ENCODE assay signal across 15 cellular contexts in the genomic region with DNA sequence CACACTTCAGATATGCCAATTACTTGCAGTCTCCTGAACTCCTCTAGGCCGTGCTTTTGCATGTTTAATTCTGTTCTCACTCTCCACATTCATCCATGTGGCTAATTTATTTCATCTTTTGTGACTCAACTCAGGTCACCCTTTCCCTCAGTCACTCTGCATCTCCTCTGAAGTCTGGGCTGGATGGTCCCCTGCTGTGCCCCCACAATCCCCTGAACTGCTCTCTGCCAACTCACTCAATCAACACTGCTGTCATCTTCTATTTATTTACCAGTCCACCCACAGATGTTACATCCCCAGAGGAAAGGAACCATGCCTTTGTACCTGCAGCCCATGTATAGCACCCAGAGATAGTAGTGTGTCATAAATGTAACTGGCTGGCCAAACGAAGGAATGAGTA.
A peak's percentile ranks its signal among the peaks of the same experiment; 100 is the strongest.
DNase-seq lines count a peak whose midpoint lies in the region; ATAC-seq and TF ChIP-seq lines count a peak whose summit lies in the region.
"Had no signal": no experiment of that assay in that cellular context is flagged by ENCODE, and none has a peak within 500 bp of the region (broad histone marks: within the 10 kb centered on the region; RNA-seq: fewer than 3 reads in every experiment).

No MANE protein-coding gene starts in this region.

- 29 to 42% methylated on average over 2 of the region's 2 CpGs for WGBS in tibial nerve, 2 donors

- ATAC-seq in HG02759 (IDR thresholded peaks at IDR 0.05; ENCODE audit: unreplicated experiment) = no peak
- ATAC-seq: A549, Panc1 had no signal

- no peak overlapping the region for H3K27ac ChIP-seq in tibial nerve
- H3K27ac ChIP-seq: A549; BLaER1 treated with 17β-estradiol and CSF1 and Interleukin-3, amounts not matched to agents 10 nM and 100 nM; GM23248; KMS-11 had no signal

- H3K27me3 Mint-ChIP-seq in nephron progenitor cell (ENCODE audit: low read depth, poor library complexity) = peaks cover 20% of the 10 kb centered on the region

- no peak overlapping the region for H3K27ac Mint-ChIP-seq in nephron progenitor cell
- H3K27ac Mint-ChIP-seq: CD8-positive, alpha-beta memory T cell had no signal

- peaks cover 26% of the 10 kb centered on the region for H3K4me1 Mint-ChIP-seq in nephron progenitor cell
- H3K4me1 Mint-ChIP-seq: CD8-positive, alpha-beta memory T cell had no signal

- no peaks in the 10 kb centered on the region for H3K9me3 Mint-ChIP-seq in nephron progenitor cell

- no peaks in the 10 kb centered on the region for H3K36me3 Mint-ChIP-seq in nephron progenitor cell (ENCODE audit: low read depth)
- H3K36me3 Mint-ChIP-seq: CD8-positive, alpha-beta memory T cell had no signal

- no peak overlapping the region for H3K4me3 ChIP-seq in NT2/D1 (ENCODE audit: insufficient read length, low read depth)
- no peak overlapping the region for H3K4me3 ChIP-seq in tibial nerve
- H3K4me3 ChIP-seq: A549; BLaER1 treated with 17β-estradiol and CSF1 and Interleukin-3, amounts not matched to agents 10 nM and 100 nM; GM23248 had no signal

- TF ChIP-seq CTCF in nephron progenitor cell (IDR thresholded peaks at IDR 0.05) (no peak), tibial nerve (IDR thresholded peaks at IDR 0.05) (no peak)

- H3K36me3 ChIP-seq in NT2/D1 (ENCODE audit: insufficient read depth, insufficient read length, low read length) (no peaks in the 10 kb centered on the region), tibial nerve (no peaks in the 10 kb centered on the region)
- H3K36me3 ChIP-seq: BLaER1 treated with 17β-estradiol and CSF1 and Interleukin-3, amounts not matched to agents 10 nM and 100 nM had no signal

- no peak for TF ChIP-seq POLR2A in tibial nerve (IDR thresholded peaks at IDR 0.05)

- peak overlapping the region; percentile 2 for H3K4me3 Mint-ChIP-seq in nephron progenitor cell
- H3K4me3 Mint-ChIP-seq: CD8-positive, alpha-beta memory T cell had no signal

- TF ChIP-seq EP300 in tibial nerve (IDR thresholded peaks at IDR 0.05) = no peak

- no peaks in the 10 kb centered on the region for H3K9me3 ChIP-seq in NT2/D1 (ENCODE audit: insufficient read depth, low read length)
- H3K9me3 ChIP-seq in tibial nerve = no peaks in the 10 kb centered on the region
- H3K9me3 ChIP-seq: A549 had no signal

- DNase-seq in COR-L47 (lab: John Stamatoyannopoulos, UW) (peak; percentile 71), HT1080 (ENCODE audit: low read depth) (peak; percentile 37), NT2/D1 (ENCODE audit: low read depth, low spot score) (peak; percentile 43), nephron progenitor cell (no peak), kidney glomerular epithelial cell (lab: John Stamatoyannopoulos, UW) (no peak), tibial nerve (ENCODE audit: low spot score in 2 of 2) (no peak)
- DNase-seq: CD8-positive, alpha-beta memory T cell; GM23248; NCI-H1694; NCI-H226 had no signal

- H3K9ac ChIP-seq in NT2/D1 (ENCODE audit: insufficient read length, low read depth) = no peak overlapping the region
- H3K9ac ChIP-seq: BLaER1 treated with 17β-estradiol and CSF1 and Interleukin-3, amounts not matched to agents 10 nM and 100 nM; GM23248; KMS-11 had no signal

- no peaks in the 10 kb centered on the region for H3K27me3 ChIP-seq in NT2/D1 (ENCODE audit: insufficient read depth, insufficient read length)
- H3K27me3 ChIP-seq in tibial nerve = no peaks in the 10 kb centered on the region
- H3K27me3 ChIP-seq: BLaER1 treated with 17β-estradiol and CSF1 and Interleukin-3, amounts not matched to agents 10 nM and 100 nM had no signal

- H3K4me1 ChIP-seq in NT2/D1 (ENCODE audit: insufficient read depth, insufficient read length) = peaks cover 2% of the 10 kb centered on the region
- H3K4me1 ChIP-seq in tibial nerve = no peaks in the 10 kb centered on the region
- H3K4me1 ChIP-seq: A549; BLaER1 treated with 17β-estradiol and CSF1 and Interleukin-3, amounts not matched to agents 10 nM and 100 nM had no signal

Comparison
In these comparisons a context has a peak if more than half of its experiments do, and no peak if none do; other contexts are left out.
1. DNase-seq: peak in COR-L47 (single experiment), HT1080 (single experiment) and NT2/D1 (single experiment); none in nephron progenitor cell (single experiment), kidney glomerular epithelial cell (single experiment) and tibial nerve (0 of 2).